ENCODE assay signal across 18 cellular contexts in genomic region chr1:94413311-94413710, GRCh38.
"Had no signal": no experiment of that assay in that cellular context is flagged by ENCODE, and none has a peak within 500 bp of the region (broad histone marks: within the 10 kb centered on the region; RNA-seq: fewer than 3 reads in every experiment).

No MANE protein-coding gene starts in this region.

- DNase-seq: activated naive CD4-positive, alpha-beta T cell; activated T-cell treated with anti-CD3 and anti-CD28 coated beads, Interleukin-2, amount 50 U/mL, for 4 hours; amygdala; dermis blood vessel endothelial cell; effector CD8-positive, alpha-beta T cell; erythroblast; foreskin keratinocyte; immature natural killer cell; lower lobe of right lung; naive B cell; occipital lobe; right lobe of liver; stimulated activated CD4-positive, alpha-beta T cell treated with anti-CD3 and anti-CD28 coated beads, Interleukin-1b, Interleukin-23, amount 100 ng/mL, for 48 hours; stimulated activated naive CD8-positive, alpha-beta T cell treated with anti-CD3 and anti-CD28 coated beads, Interleukin-15, amount 100 ng/mL, for 72 hours; T-helper 17 cell; tibial artery had no signal

- H3K9me3 ChIP-seq: lower lobe of right lung, right lobe of liver, tibial artery had no signal

- H3K36me3 ChIP-seq: lower lobe of right lung, right lobe of liver, tibial artery had no signal

- H3K4me2 ChIP-seq: hepatocyte had no signal

- H3K4me3 ChIP-seq: hepatocyte, lower lobe of right lung, right lobe of liver, skin epidermis, tibial artery had no signal

- H3K27me3 ChIP-seq: foreskin keratinocyte, hepatocyte, right lobe of liver, tibial artery had no signal

- H3K79me2 ChIP-seq: hepatocyte had no signal

- H2AFZ ChIP-seq: hepatocyte had no signal

- H3K27ac ChIP-seq: foreskin keratinocyte, hepatocyte, lower lobe of right lung, right lobe of liver, skin epidermis, tibial artery had no signal
